14 cellular contexts compared by ENCODE assay signal in genomic region chr1:116806671-116807070, GRCh38. TPM values are rescaled to one million over a fixed set of nuclear protein-coding genes. Genes with fewer than 3 reads are reported as not detected.
DNase-seq lines count a peak whose midpoint lies in the region; ATAC-seq and TF ChIP-seq lines count a peak whose summit lies in the region.
"Had no signal": no experiment of that assay in that cellular context is flagged by ENCODE, and none has a peak within 500 bp of the region (broad histone marks: within the 10 kb centered on the region; RNA-seq: fewer than 3 reads in every experiment).

No MANE protein-coding gene starts in this region.

- no peak for TF ChIP-seq POLR2A in vagina (IDR thresholded peaks at IDR 0.05)

- no peaks in the 10 kb centered on the region for H3K27me3 Mint-ChIP-seq in activated T-cell treated with anti-CD3 and anti-CD28 coated beads, Interleukin-2, amount 50 U/mL, for 72 hours (ENCODE audit: low read depth)

- intact Hi-C loops in lower lobe of right lung (cut with DNase I) (no loop called here), vagina (cut with DNase I) (no loop called here)

- peaks cover 86% of the 10 kb centered on the region for H3K4me1 Mint-ChIP-seq in activated T-cell treated with anti-CD3 and anti-CD28 coated beads, Interleukin-2, amount 50 U/mL, for 72 hours (ENCODE audit: low read depth)

- peaks cover under 1 to 3% of the 10 kb centered on the region in 2 donors for H3K9me3 Mint-ChIP-seq in activated T-cell treated with anti-CD3 and anti-CD28 coated beads, Interleukin-2, amount 50 U/mL, for 72 hours

- no peaks in the 10 kb centered on the region for H3K4me1 ChIP-seq in lower lobe of right lung
- H3K4me1 ChIP-seq in vagina, result peaks cover 7% of the 10 kb centered on the region

- no peak for TF ChIP-seq CTCF in lower lobe of right lung (IDR thresholded peaks at IDR 0.05)
- TF ChIP-seq CTCF in vagina (IDR thresholded peaks at IDR 0.05), result no peak

- H3K4me3 Mint-ChIP-seq in activated T-cell treated with anti-CD3 and anti-CD28 coated beads, Interleukin-2, amount 50 U/mL, for 72 hours, result peak overlapping the region; percentile 80 to 93

- H3K4me3 ChIP-seq in lower lobe of right lung, result no peak overlapping the region
- no peak overlapping the region for H3K4me3 ChIP-seq in vagina
- H3K4me3 ChIP-seq in H7 (ENCODE audit: insufficient read depth, low read depth, low read length), result no peak overlapping the region
- H3K4me3 ChIP-seq: gastrocnemius medialis had no signal

- H3K27me3 ChIP-seq in lower lobe of right lung (ENCODE audit: low read depth) (no peaks in the 10 kb centered on the region), vagina (no peaks in the 10 kb centered on the region), H7 (ENCODE audit: control insufficient read depth, insufficient read depth, low read length) (no peaks in the 10 kb centered on the region)
- H3K27me3 ChIP-seq: gastrocnemius medialis had no signal

- ATAC-seq in activated T-cell treated with anti-CD3 and anti-CD28 coated beads, Interleukin-2, amount 50 U/mL, for 72 hours (replicated peaks in 1 of 2), result peak; percentile 7 to 18
- ATAC-seq in lower lobe of right lung (no peak), GM21576 (IDR thresholded peaks at IDR 0.05; ENCODE audit: unreplicated experiment) (no peak)
- ATAC-seq: gastrocnemius medialis had no signal

- peak; percentile 22 for DNase-seq in activated naive CD4-positive, alpha-beta T cell treated with Interleukin-2 at 50 U/mL for 16 hours
- no peak for DNase-seq in activated naive CD4-positive, alpha-beta T cell (lab: John Stamatoyannopoulos, UW)
- peak in 1 of 2 donors; percentile 32 for DNase-seq in activated T-cell treated with anti-CD3 and anti-CD28 coated beads, Interleukin-2, amount 50 U/mL, for 72 hours
- DNase-seq in lower lobe of right lung (no peak), vagina (ENCODE audit: extremely low spot score in 2 of 2) (no peak), H7 (no peak)
- DNase-seq in stimulated activated CD4-positive, alpha-beta T cell treated with anti-CD3 and anti-CD28 coated beads, Interleukin-4, amount 100 ng/mL, for 4 hours, result no peak
- DNase-seq: anterior cingulate cortex, gastrocnemius medialis, Kasumi-1, NCI-H774, posterior cingulate gyrus had no signal

- no peaks in the 10 kb centered on the region for H3K9me3 ChIP-seq in lower lobe of right lung
- H3K9me3 ChIP-seq in vagina, result no peaks in the 10 kb centered on the region
- H3K9me3 ChIP-seq: gastrocnemius medialis had no signal

- peaks cover 14 to 15% of the 10 kb centered on the region in 2 donors for H3K36me3 Mint-ChIP-seq in activated T-cell treated with anti-CD3 and anti-CD28 coated beads, Interleukin-2, amount 50 U/mL, for 72 hours (ENCODE audit: insufficient read depth in 2 of 2)

- peak overlapping the region; percentile 96 for H3K27ac Mint-ChIP-seq in activated T-cell treated with anti-CD3 and anti-CD28 coated beads, Interleukin-2, amount 50 U/mL, for 72 hours

- H3K36me3 ChIP-seq in lower lobe of right lung, result no peaks in the 10 kb centered on the region
- H3K36me3 ChIP-seq in vagina, result no peaks in the 10 kb centered on the region
- no peaks in the 10 kb centered on the region for H3K36me3 ChIP-seq in H7 (replicated peaks; ENCODE audit: control insufficient read depth, insufficient read depth, low read length)
- H3K36me3 ChIP-seq: gastrocnemius medialis had no signal

- H3K27ac ChIP-seq in lower lobe of right lung (peak overlapping the region; percentile 11), vagina (no peak overlapping the region)
- H3K27ac ChIP-seq: gastrocnemius medialis had no signal

RNA-seq across cellular contexts. Expression of gene CD2, which starts 52.4 kb away (rescaled TPM):
- total RNA-seq in activated T-cell treated with anti-CD3 and anti-CD28 coated beads, Interleukin-2, amount 50 U/mL, for 72 hours, result 100 to 1,000 TPM; 232 to 298 TPM
- total RNA-seq in lower lobe of right lung (9.8 TPM), vagina (8.3 TPM)
- not detected in 2 replicates for total RNA-seq in H7 (2014; rRNA removed; shearing (Covaris generic))
- total RNA-seq: chondrocyte had no signal

Comparison
In these comparisons a context has a peak if more than half of its experiments do, and no peak if none do; other contexts are left out.
1. ATAC-seq: peak in activated T-cell treated with anti-CD3 and anti-CD28 coated beads, Interleukin-2, amount 50 U/mL, for 72 hours (2 of 2); none in lower lobe of right lung (0 of 2) and GM21576 (single experiment).
2. RNA of gene CD2, which starts 52.4 kb away (total RNA-seq): 232 to 298 TPM in activated T-cell treated with anti-CD3 and anti-CD28 coated beads, Interleukin-2, amount 50 U/mL, for 72 hours; 9.8 TPM in lower lobe of right lung (single experiment), 8.3 TPM in vagina (single experiment) and not detected in H7; every median in the first group is over 10 times any median in the second.